ENCODE assay signal across 11 cellular contexts in genomic region chr4:102616661-102617060, GRCh38.
A peak's percentile ranks its signal among the peaks of the same experiment; 100 is the strongest.
DNase-seq lines count a peak whose midpoint lies in the region; TF ChIP-seq lines count a peak whose summit lies in the region.
"Had no signal": no experiment of that assay in that cellular context is flagged by ENCODE, and none has a peak within 500 bp of the region (broad histone marks: within the 10 kb centered on the region; RNA-seq: fewer than 3 reads in every experiment).

No MANE protein-coding gene starts in this region.

- H2BK12ac ChIP-seq in neuronal stem cell (ENCODE audit: low read length), result no peak overlapping the region

- no peaks in the 10 kb centered on the region for H3K27me3 Mint-ChIP-seq in activated CD4-positive, alpha-beta memory T cell treated with anti-CD3 and anti-CD28 coated beads, Interleukin-2, amount 10 ng/mL, durations not matched to agents 7 days and 5 days

- H2BK5ac ChIP-seq in neuronal stem cell (ENCODE audit: low read length), result no peak overlapping the region

- H3K4me1 ChIP-seq in MM.1S (ENCODE audit: low read length) (peaks cover 87% of the 10 kb centered on the region), neuronal stem cell (ENCODE audit: control insufficient read depth in 2 of 2, insufficient read depth in 1 of 2, low read depth in 1 of 2, low read length in 2 of 2) (peaks cover 0 to 9% of the 10 kb centered on the region in 2 donors)

- no peak overlapping the region for H3K4ac ChIP-seq in neuronal stem cell (ENCODE audit: low read length)

- H3K18ac ChIP-seq in neuronal stem cell (ENCODE audit: low read length), result no peak overlapping the region

- H3K4me2 ChIP-seq in MM.1S (ENCODE audit: low read depth, low read length), result peak overlapping the region; percentile 84
- no peak overlapping the region for H3K4me2 ChIP-seq in neuronal stem cell (ENCODE audit: insufficient read depth, low read length, poor library complexity, severe bottlenecking)

- no peak overlapping the region for H3K4me3 Mint-ChIP-seq in activated CD4-positive, alpha-beta memory T cell treated with anti-CD3 and anti-CD28 coated beads, Interleukin-2, amount 10 ng/mL, durations not matched to agents 7 days and 5 days
- H3K4me3 Mint-ChIP-seq: neural crest cell had no signal

- H3K9me2 ChIP-seq in MM.1S (replicated peaks; ENCODE audit: insufficient read depth, low read length), result no peaks in the 10 kb centered on the region

- H3K27ac ChIP-seq in MM.1S (ENCODE audit: low read length) (peak overlapping the region; percentile 96), neuronal stem cell (replicated peaks; ENCODE audit: low read length) (no peak overlapping the region), caudate nucleus (ENCODE audit: low read depth, low read length) (no peak overlapping the region), brain microvascular endothelial cell (no peak overlapping the region)

- DNase-seq in NCI-H82 (lab: John Stamatoyannopoulos, UW) (peak; percentile 39), NCI-H82 treated with DMSO at 0.1 percent for 48 hours (lab: John Stamatoyannopoulos, UW; ENCODE audit: unreplicated experiment) (no peak), MM.1S (peak; percentile 98), left kidney (ENCODE audit: low read depth, low spot score) (peak; percentile 31), neuronal stem cell (ENCODE audit: low spot score) (no peak), caudate nucleus (lab: John Stamatoyannopoulos, UW) (no peak), brain microvascular endothelial cell (no peak)
- DNase-seq in activated CD4-positive, alpha-beta memory T cell treated with anti-CD3 and anti-CD28 coated beads, Interleukin-2, amount 10 ng/mL, durations not matched to agents 7 days and 5 days, result peak; percentile 48
- DNase-seq: stimulated activated CD8-positive, alpha-beta memory T cell treated with anti-CD3 and anti-CD28 coated beads, Interleukin-4, amount 100 ng/mL, for 48 hours; T1000 had no signal

- no peak overlapping the region for H2BK120ac ChIP-seq in neuronal stem cell (ENCODE audit: low read depth, low read length)

- no peaks in the 10 kb centered on the region for H3K9me3 ChIP-seq in MM.1S (replicated peaks; ENCODE audit: insufficient read depth, low read length)
- H3K9me3 ChIP-seq in neuronal stem cell (replicated peaks in 1 of 2; ENCODE audit: control insufficient read depth in 2 of 2, insufficient read depth in 1 of 2, low read depth in 1 of 2, low read length in 2 of 2), result no peaks in the 10 kb centered on the region

- H3K36me3 ChIP-seq in MM.1S (replicated peaks; ENCODE audit: insufficient read depth, low read length) (no peaks in the 10 kb centered on the region), neuronal stem cell (replicated peaks in 1 of 2; ENCODE audit: control insufficient read depth in 2 of 2, insufficient read depth in 2 of 2, low read length in 2 of 2) (peaks cover 4 to 51% of the 10 kb centered on the region in 2 donors), brain microvascular endothelial cell (replicated peaks) (peaks cover 43% of the 10 kb centered on the region)

- peaks cover 68% of the 10 kb centered on the region for H3K4me1 Mint-ChIP-seq in activated CD4-positive, alpha-beta memory T cell treated with anti-CD3 and anti-CD28 coated beads, Interleukin-2, amount 10 ng/mL, durations not matched to agents 7 days and 5 days

- H3K27ac Mint-ChIP-seq in activated CD4-positive, alpha-beta memory T cell treated with anti-CD3 and anti-CD28 coated beads, Interleukin-2, amount 10 ng/mL, durations not matched to agents 7 days and 5 days, result peak overlapping the region; percentile 73

- H3K79me2 ChIP-seq in MM.1S (ENCODE audit: low read length), result peaks cover 12% of the 10 kb centered on the region

- H3K27me3 ChIP-seq in MM.1S (replicated peaks; ENCODE audit: insufficient read depth, low read length), result no peaks in the 10 kb centered on the region
- H3K27me3 ChIP-seq in neuronal stem cell (ENCODE audit: control insufficient read depth in 3 of 3, insufficient read depth in 3 of 3, low read depth in 1 of 3, low read length in 3 of 3), result no peaks in the 10 kb centered on the region
- H3K27me3 ChIP-seq in brain microvascular endothelial cell (replicated peaks), result no peaks in the 10 kb centered on the region

- H2AFZ ChIP-seq in MM.1S (ENCODE audit: low read length) (0 out of 2 replicates have a peak overlapping the region, but pooled peaks have one; percentile 2), neuronal stem cell (ENCODE audit: low read length) (no peak overlapping the region)

- no peak overlapping the region for H2AK5ac ChIP-seq in neuronal stem cell (ENCODE audit: low read depth, low read length)

- POLR2A ChIA-PET in activated CD4-positive, alpha-beta memory T cell treated with anti-CD3 and anti-CD28 coated beads, Interleukin-2, amount 10 ng/mL, durations not matched to agents 7 days and 5 days (lab: Charles Lee), result interaction anchor here (0.6 to 7.0 kb wide), 3 partner anchors 29 to 210 kb away, joined by 3 to 73 read pairs (median 7); partner anchors contain the start of gene UBE2D3

- no peak overlapping the region for H4K91ac ChIP-seq in neuronal stem cell (ENCODE audit: low read depth, low read length, poor library complexity)

- no peaks in the 10 kb centered on the region for H3K79me1 ChIP-seq in neuronal stem cell (ENCODE audit: low read depth, low read length)

- no peak overlapping the region for H3K23ac ChIP-seq in neuronal stem cell (ENCODE audit: low read depth, low read length, poor library complexity)

- no peak overlapping the region for H3K14ac ChIP-seq in neuronal stem cell (ENCODE audit: low read length)

- H3K9ac ChIP-seq in MM.1S (ENCODE audit: low read length) (peak overlapping the region; percentile 86), neuronal stem cell (ENCODE audit: low read depth, low read length, poor library complexity) (no peak overlapping the region)

- H3K9me3 Mint-ChIP-seq in activated CD4-positive, alpha-beta memory T cell treated with anti-CD3 and anti-CD28 coated beads, Interleukin-2, amount 10 ng/mL, durations not matched to agents 7 days and 5 days, result no peaks in the 10 kb centered on the region
- H3K9me3 Mint-ChIP-seq: neural crest cell had no signal

- H3F3A ChIP-seq in MM.1S (ENCODE audit: insufficient read depth, low read length), result peaks cover 84% of the 10 kb centered on the region

- peaks cover 58% of the 10 kb centered on the region for H3K36me3 Mint-ChIP-seq in activated CD4-positive, alpha-beta memory T cell treated with anti-CD3 and anti-CD28 coated beads, Interleukin-2, amount 10 ng/mL, durations not matched to agents 7 days and 5 days (ENCODE audit: low read depth)

- CTCF ChIA-PET in activated CD4-positive, alpha-beta memory T cell treated with anti-CD3 and anti-CD28 coated beads, Interleukin-2, amount 10 ng/mL, durations not matched to agents 7 days and 5 days (lab: Charles Lee), result interaction anchor here (0.6 kb wide), 2 partner anchors 9 to 126 kb away, joined by 3 to 5 read pairs; no protein-coding TSS in a partner anchor

- in situ Hi-C loops in brain microvascular endothelial cell (cut with HindIII; ENCODE audit: low pct_ligation_motif_present, low sequenced_read_pairs), result loop anchor here (25.0 kb wide), 1 partner anchor 396 kb away; the partner anchor contains the start of gene SLC9B1

- TF ChIP-seq CTCF in MM.1S (IDR thresholded peaks at IDR 0.05; ENCODE audit: low read length), result no peak
- TF ChIP-seq CTCF in brain microvascular endothelial cell (IDR thresholded peaks at IDR 0.05; ENCODE audit: low read depth, low read length, missing control alignments), result no peak

- no peak overlapping the region for H2BK15ac ChIP-seq in neuronal stem cell (ENCODE audit: low read length)

- no peak overlapping the region for H4K8ac ChIP-seq in neuronal stem cell (ENCODE audit: low read depth, low read length)

- H4K20me1 ChIP-seq in MM.1S (ENCODE audit: insufficient read depth, low read length), result no peaks in the 10 kb centered on the region

- whole genome bisulfite sequencing in neuronal stem cell (ENCODE audit: extremely low coverage in 2 of 2, insufficient read length in 2 of 2, insufficient replicate concordance in 1 of 2), 2 donors, result no CpG with 5 or more reads among the region's 8 CpGs

- peak overlapping the region; percentile 49 for H3K4me3 ChIP-seq in MM.1S (ENCODE audit: low read length)
- H3K4me3 ChIP-seq in neuronal stem cell (ENCODE audit: low read length in 2 of 2), result no peak overlapping the region
- H3K4me3 ChIP-seq in brain microvascular endothelial cell (ENCODE audit: low read depth, low read length), result no peak overlapping the region

Comparison
In these comparisons a context has a peak if more than half of its experiments do, and no peak if none do; other contexts are left out.
1. DNase-seq: peak in NCI-H82 (single experiment), MM.1S (single experiment), activated CD4-positive, alpha-beta memory T cell treated with anti-CD3 and anti-CD28 coated beads, Interleukin-2, amount 10 ng/mL, durations not matched to agents 7 days and 5 days (single experiment) and left kidney (single experiment); none in NCI-H82 treated with DMSO at 0.1 percent for 48 hours (single experiment), neuronal stem cell (single experiment), caudate nucleus (0 of 61) and brain microvascular endothelial cell (single experiment).